In genomic region chr6:15691250-15691869, GRCh38 we compare ENCODE assay signal across 1 cellular context.
TF ChIP-seq lines count a peak whose summit lies in the region.

No MANE protein-coding gene starts in this region.

TF ChIP-seq in K562, 482 proteins besides CTCF, POLR2A, EP300 and RAD21 (continued from another document and continues in another):
- TF ChIP-seq, protein P1, sequence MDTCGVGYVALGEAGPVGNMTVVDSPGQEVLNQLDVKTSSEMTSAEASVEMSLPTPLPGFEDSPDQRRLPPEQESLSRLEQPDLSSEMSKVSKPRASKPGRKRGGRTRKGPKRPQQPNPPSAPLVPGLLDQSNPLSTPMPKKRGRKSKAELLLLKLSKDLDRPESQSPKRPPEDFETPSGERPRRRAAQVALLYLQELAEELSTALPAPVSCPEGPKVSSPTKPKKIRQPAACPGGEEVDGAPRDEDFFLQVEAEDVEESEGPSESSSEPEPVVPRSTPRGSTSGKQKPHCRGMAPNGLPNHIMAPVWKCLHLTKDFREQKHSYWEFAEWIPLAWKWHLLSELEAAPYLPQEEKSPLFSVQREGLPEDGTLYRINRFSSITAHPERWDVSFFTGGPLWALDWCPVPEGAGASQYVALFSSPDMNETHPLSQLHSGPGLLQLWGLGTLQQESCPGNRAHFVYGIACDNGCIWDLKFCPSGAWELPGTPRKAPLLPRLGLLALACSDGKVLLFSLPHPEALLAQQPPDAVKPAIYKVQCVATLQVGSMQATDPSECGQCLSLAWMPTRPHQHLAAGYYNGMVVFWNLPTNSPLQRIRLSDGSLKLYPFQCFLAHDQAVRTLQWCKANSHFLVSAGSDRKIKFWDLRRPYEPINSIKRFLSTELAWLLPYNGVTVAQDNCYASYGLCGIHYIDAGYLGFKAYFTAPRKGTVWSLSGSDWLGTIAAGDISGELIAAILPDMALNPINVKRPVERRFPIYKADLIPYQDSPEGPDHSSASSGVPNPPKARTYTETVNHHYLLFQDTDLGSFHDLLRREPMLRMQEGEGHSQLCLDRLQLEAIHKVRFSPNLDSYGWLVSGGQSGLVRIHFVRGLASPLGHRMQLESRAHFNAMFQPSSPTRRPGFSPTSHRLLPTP (IDR thresholded peaks at IDR 0.05; ENCODE audit: borderline replicate concordance, extremely low read depth, insufficient read length), result no peak
- TF ChIP-seq ZBTB8A (IDR thresholded peaks at IDR 0.05; ENCODE audit: partially characterized antibody) (no peak), TFAM (CRISPR knock-in tag; conservative IDR thresholded peaks at IDR 0.05) (no peak), ZBTB7A (IDR thresholded peaks at IDR 0.05; ENCODE audit: borderline replicate concordance, control insufficient read depth, low read depth, low read length) (peak; percentile 25; the same call in 1 of the 2 replicates), TCF7 (IDR thresholded peaks at IDR 0.05; ENCODE audit: borderline replicate concordance) (no peak), CXXC5 (CRISPR knock-in tag; IDR thresholded peaks at IDR 0.05) (peak; percentile 54), POLR2G (IDR thresholded peaks at IDR 0.05; ENCODE audit: low read depth, low read length) (no peak), ZSCAN32 (CRISPR knock-in tag; IDR thresholded peaks at IDR 0.05) (no peak), TCF3 (CRISPR knock-in tag; IDR thresholded peaks at IDR 0.05) (peak; percentile 55; the same call in 1 of the 2 replicates), ZBTB5 (IDR thresholded peaks at IDR 0.05) (no peak), ESRRA (IDR thresholded peaks at IDR 0.05; ENCODE audit: borderline replicate concordance, low read depth) (peak; percentile 56; the same call in 1 of the 2 replicates), BCOR (IDR thresholded peaks at IDR 0.05) (0 out of 2 replicates have a peak, but pooled peaks have one; percentile 10), THRA (IDR thresholded peaks at IDR 0.05) (no peak), BDP1 (IDR thresholded peaks at IDR 0.05; ENCODE audit: insufficient read depth, insufficient read length) (no peak), SLC30A9 (CRISPR knock-in tag; IDR thresholded peaks at IDR 0.05) (no peak), MAFF (IDR thresholded peaks at IDR 0.05; ENCODE audit: low read length) (no peak), ZKSCAN1 (IDR thresholded peaks at IDR 0.05; ENCODE audit: low read depth, low read length) (peak; percentile 73; the same call in 1 of the 2 replicates), ESRRB (CRISPR knock-in tag; IDR thresholded peaks at IDR 0.05; ENCODE audit: borderline replicate concordance) (no peak), HMG20A (CRISPR knock-in tag; conservative IDR thresholded peaks at IDR 0.05) (no peak), ETV5 (CRISPR knock-in tag; IDR thresholded peaks at IDR 0.05; ENCODE audit: low read depth) (0 out of 2 replicates have a peak, but pooled peaks have one; percentile 70), ZNF589 (CRISPR knock-in tag; IDR thresholded peaks at IDR 0.05; ENCODE audit: low read depth) (no peak), ZNF780A (CRISPR knock-in tag; IDR thresholded peaks at IDR 0.05) (no peak), ZNF12 (CRISPR knock-in tag; IDR thresholded peaks at IDR 0.05) (0 out of 2 replicates have a peak, but pooled peaks have one; percentile 41), GABPB1 (CRISPR knock-in tag; IDR thresholded peaks at IDR 0.05) (peak; percentile 77), RNF2 (IDR thresholded peaks at IDR 0.05) (0 out of 2 replicates have a peak, but pooled peaks have one; percentile 42), KLF16 (IDR thresholded peaks at IDR 0.05) (peak; percentile 82), FOXP1 (CRISPR knock-in tag; IDR thresholded peaks at IDR 0.05) (0 out of 2 replicates have a peak, but pooled peaks have one; percentile 35), ZNF197 (CRISPR knock-in tag; IDR thresholded peaks at IDR 0.05; ENCODE audit: low read depth) (0 out of 2 replicates have a peak, but pooled peaks have one; percentile 57), STAG1 (CRISPR knock-in tag; IDR thresholded peaks at IDR 0.05; ENCODE audit: borderline replicate concordance) (peak; percentile 99), ZNF436 (CRISPR knock-in tag; IDR thresholded peaks at IDR 0.05) (no peak), ZNF140 (CRISPR knock-in tag; IDR thresholded peaks at IDR 0.05) (no peak), CREB3L1 (IDR thresholded peaks at IDR 0.05; ENCODE audit: borderline replicate concordance, low read depth) (no peak), SETDB1 (IDR thresholded peaks at IDR 0.05; ENCODE audit: low read length) (no peak), SIRT6 (IDR thresholded peaks at IDR 0.05; ENCODE audit: low read depth, low read length) (no peak), NR1H2 (CRISPR knock-in tag; IDR thresholded peaks at IDR 0.05) (peak; percentile 98)
- TF ChIP-seq, protein P2, sequence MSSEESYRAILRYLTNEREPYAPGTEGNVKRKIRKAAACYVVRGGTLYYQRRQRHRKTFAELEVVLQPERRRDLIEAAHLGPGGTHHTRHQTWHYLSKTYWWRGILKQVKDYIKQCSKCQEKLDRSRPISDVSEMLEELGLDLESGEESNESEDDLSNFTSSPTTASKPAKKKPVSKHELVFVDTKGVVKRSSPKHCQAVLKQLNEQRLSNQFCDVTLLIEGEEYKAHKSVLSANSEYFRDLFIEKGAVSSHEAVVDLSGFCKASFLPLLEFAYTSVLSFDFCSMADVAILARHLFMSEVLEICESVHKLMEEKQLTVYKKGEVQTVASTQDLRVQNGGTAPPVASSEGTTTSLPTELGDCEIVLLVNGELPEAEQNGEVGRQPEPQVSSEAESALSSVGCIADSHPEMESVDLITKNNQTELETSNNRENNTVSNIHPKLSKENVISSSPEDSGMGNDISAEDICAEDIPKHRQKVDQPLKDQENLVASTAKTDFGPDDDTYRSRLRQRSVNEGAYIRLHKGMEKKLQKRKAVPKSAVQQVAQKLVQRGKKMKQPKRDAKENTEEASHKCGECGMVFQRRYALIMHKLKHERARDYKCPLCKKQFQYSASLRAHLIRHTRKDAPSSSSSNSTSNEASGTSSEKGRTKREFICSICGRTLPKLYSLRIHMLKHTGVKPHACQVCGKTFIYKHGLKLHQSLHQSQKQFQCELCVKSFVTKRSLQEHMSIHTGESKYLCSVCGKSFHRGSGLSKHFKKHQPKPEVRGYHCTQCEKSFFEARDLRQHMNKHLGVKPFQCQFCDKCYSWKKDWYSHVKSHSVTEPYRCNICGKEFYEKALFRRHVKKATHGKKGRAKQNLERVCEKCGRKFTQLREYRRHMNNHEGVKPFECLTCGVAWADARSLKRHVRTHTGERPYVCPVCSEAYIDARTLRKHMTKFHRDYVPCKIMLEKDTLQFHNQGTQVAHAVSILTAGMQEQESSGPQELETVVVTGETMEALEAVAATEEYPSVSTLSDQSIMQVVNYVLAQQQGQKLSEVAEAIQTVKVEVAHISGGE (CRISPR knock-in tag; IDR thresholded peaks at IDR 0.05), result no peak
- TF ChIP-seq, protein P3, sequence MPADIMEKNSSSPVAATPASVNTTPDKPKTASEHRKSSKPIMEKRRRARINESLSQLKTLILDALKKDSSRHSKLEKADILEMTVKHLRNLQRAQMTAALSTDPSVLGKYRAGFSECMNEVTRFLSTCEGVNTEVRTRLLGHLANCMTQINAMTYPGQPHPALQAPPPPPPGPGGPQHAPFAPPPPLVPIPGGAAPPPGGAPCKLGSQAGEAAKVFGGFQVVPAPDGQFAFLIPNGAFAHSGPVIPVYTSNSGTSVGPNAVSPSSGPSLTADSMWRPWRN (IDR thresholded peaks at IDR 0.05; ENCODE audit: low read depth), result no peak
- TF ChIP-seq, protein P4, sequence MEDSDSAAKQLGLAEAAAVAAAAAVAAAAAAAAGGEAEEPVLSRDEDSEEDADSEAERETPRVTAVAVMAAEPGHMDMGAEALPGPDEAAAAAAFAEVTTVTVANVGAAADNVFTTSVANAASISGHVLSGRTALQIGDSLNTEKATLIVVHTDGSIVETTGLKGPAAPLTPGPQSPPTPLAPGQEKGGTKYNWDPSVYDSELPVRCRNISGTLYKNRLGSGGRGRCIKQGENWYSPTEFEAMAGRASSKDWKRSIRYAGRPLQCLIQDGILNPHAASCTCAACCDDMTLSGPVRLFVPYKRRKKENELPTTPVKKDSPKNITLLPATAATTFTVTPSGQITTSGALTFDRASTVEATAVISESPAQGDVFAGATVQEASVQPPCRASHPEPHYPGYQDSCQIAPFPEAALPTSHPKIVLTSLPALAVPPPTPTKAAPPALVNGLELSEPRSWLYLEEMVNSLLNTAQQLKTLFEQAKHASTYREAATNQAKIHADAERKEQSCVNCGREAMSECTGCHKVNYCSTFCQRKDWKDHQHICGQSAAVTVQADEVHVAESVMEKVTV (CRISPR knock-in tag; IDR thresholded peaks at IDR 0.05), result peak; percentile 100
- TF ChIP-seq, protein P5, sequence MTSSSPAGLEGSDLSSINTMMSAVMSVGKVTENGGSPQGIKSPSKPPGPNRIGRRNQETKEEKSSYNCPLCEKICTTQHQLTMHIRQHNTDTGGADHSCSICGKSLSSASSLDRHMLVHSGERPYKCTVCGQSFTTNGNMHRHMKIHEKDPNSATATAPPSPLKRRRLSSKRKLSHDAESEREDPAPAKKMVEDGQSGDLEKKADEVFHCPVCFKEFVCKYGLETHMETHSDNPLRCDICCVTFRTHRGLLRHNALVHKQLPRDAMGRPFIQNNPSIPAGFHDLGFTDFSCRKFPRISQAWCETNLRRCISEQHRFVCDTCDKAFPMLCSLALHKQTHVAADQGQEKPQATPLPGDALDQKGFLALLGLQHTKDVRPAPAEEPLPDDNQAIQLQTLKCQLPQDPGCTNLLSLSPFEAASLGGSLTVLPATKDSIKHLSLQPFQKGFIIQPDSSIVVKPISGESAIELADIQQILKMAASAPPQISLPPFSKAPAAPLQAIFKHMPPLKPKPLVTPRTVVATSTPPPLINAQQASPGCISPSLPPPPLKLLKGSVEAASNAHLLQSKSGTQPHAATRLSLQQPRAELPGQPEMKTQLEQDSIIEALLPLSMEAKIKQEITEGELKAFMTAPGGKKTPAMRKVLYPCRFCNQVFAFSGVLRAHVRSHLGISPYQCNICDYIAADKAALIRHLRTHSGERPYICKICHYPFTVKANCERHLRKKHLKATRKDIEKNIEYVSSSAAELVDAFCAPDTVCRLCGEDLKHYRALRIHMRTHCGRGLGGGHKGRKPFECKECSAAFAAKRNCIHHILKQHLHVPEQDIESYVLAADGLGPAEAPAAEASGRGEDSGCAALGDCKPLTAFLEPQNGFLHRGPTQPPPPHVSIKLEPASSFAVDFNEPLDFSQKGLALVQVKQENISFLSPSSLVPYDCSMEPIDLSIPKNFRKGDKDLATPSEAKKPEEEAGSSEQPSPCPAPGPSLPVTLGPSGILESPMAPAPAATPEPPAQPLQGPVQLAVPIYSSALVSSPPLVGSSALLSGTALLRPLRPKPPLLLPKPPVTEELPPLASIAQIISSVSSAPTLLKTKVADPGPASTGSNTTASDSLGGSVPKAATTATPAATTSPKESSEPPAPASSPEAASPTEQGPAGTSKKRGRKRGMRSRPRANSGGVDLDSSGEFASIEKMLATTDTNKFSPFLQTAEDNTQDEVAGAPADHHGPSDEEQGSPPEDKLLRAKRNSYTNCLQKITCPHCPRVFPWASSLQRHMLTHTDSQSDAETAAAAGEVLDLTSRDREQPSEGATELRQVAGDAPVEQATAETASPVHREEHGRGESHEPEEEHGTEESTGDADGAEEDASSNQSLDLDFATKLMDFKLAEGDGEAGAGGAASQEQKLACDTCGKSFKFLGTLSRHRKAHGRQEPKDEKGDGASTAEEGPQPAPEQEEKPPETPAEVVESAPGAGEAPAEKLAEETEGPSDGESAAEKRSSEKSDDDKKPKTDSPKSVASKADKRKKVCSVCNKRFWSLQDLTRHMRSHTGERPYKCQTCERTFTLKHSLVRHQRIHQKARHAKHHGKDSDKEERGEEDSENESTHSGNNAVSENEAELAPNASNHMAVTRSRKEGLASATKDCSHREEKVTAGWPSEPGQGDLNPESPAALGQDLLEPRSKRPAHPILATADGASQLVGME (CRISPR knock-in tag; IDR thresholded peaks at IDR 0.05), result peak; percentile 99
